In the genomic region with DNA sequence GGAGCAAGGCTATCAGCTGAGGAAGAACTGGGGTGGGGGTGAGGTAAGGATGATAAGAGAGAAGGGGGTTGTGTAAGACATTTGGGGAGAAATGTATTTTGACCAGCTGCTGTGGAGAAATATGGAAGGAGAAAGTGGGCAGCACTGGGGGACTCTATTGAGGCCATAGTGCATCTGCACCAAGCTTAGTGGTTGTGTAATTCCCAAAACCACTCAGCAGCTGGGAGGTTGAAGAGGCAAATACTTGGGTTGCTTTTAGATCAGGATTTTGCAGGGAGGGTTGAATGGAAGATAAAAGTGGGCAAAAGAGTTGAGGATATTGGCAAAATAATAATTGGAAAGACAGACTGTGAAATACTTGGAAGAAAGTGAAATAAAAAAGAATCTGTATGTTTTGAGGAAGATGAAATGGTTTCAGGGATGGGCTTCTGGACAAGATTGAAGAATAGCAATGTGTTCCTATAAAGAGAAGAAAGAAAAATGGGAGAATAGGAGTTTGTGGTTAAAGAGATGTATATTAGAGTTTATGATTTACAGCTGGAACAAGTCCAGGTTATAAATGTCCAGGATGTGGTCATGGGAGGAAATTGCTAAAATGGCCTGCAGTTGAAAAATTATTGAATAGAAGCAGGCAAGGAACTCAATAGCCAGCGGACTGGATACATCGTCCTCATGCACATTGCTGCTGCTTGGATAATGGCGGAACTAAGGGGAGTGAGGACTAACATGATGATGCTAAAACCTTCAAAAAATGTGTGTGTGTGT, we compare ENCODE assay signal across 21 cellular contexts.
DNase-seq lines count a peak whose midpoint lies in the region; ATAC-seq, FAIRE-seq and TF ChIP-seq lines count a peak whose summit lies in the region.
"Had no signal": no experiment of that assay in that cellular context is flagged by ENCODE, and none has a peak within 500 bp of the region (broad histone marks: within the 10 kb centered on the region; RNA-seq: fewer than 3 reads in every experiment).

No MANE protein-coding gene starts in this region.

- peak; percentile 25 for FAIRE-seq in A204.1 (lab: Jason Lieb, UNC)
- FAIRE-seq in GM19239 (lab: Jason Lieb, UNC): peak; percentile 75
- FAIRE-seq in HTR-8/SVneo (lab: Jason Lieb, UNC): no peak

- no peak for TF ChIP-seq POLR2A in erythroblast (IDR thresholded peaks at IDR 0.05; ENCODE audit: low read length)

- DNase-seq in GM19239 (ENCODE audit: insufficient read length, low spot score) (no peak), glomerular visceral epithelial cell (ENCODE audit: extremely low spot score) (peak; percentile 72), erythroblast (lab: John Stamatoyannopoulos, UW) (no peak), HTR-8/SVneo (ENCODE audit: insufficient read length, low spot score) (no peak)
- DNase-seq: activated naive CD4-positive, alpha-beta T cell treated with anti-CD3 and anti-CD28 coated beads, Interleukin-2, amount 50 U/mL, for 16 hours; CD4-positive, alpha-beta T cell; gastrocnemius medialis; KG1; left cardiac atrium; NCI-H1436 treated with DMSO at 0.1 percent for 48 hours; NCI-H82; RPMI8226; stimulated activated CD4-positive, alpha-beta T cell treated with anti-CD3 and anti-CD28 coated beads, Interleukin-12 subunit alpha, Interleukin-12 subunit beta, amount 100 ng/mL, for 4 hours; SW 1271; tibial artery had no signal

- ATAC-seq in SK-N-SH treated with all-trans-retinoic acid at 6 μM for 48 hours (no peak), HG03097 (IDR thresholded peaks at IDR 0.05; ENCODE audit: low FRiP score, unreplicated experiment) (no peak), GM18498 (IDR thresholded peaks at IDR 0.05; ENCODE audit: unreplicated experiment) (no peak)
- ATAC-seq: A549; gastrocnemius medialis; left cardiac atrium; stimulated activated effector memory CD8-positive, alpha-beta T cell treated with anti-CD3 and anti-CD28 coated beads, Interleukin-12 subunit alpha, Interleukin-12 subunit beta, amount 100 ng/mL, for 72 hours had no signal

TF ChIP-seq in SK-N-SH treated with all-trans-retinoic acid at 6 μM for 48 hours, 23 proteins besides CTCF, POLR2A, EP300 and RAD21:
- TF ChIP-seq BACH2 (CRISPR knock-in tag; IDR thresholded peaks at IDR 0.05; ENCODE audit: borderline replicate concordance) (no peak), RARB (CRISPR knock-in tag; IDR thresholded peaks at IDR 0.05) (peak; percentile 9; the same call in 1 of the 2 replicates)
TF ChIP-seq in SK-N-SH treated with all-trans-retinoic acid at 6 μM for 48 hours: peak in this region for 1.
